Comparison of ENCODE assay signal across 8 cellular contexts in the genomic region with DNA sequence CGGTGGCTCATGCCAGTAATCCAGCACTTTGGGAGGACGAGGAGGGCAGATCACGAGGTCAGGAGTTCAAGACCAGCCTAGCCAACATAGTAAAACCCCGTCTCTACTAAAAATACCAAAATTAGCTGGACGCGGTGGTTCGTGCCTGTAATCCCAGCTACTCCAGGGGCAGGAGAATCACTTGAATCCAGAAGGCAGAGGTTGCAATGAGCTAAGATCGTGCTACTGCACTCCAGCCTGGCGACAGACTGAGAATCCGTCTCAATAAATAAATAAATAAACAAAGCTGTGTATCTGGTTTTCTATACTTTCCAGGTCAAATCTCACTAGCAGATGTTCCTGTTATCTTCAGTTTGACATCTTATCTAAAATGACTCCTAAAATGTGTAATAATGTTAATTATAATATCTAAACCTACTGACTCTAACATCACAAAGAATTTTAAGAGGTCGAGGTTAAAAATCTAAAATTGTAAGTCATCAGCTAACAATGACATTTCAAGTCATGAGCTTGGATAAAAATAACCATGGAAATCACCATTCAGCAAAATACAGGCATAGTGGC. TPM values are rescaled to one million over a fixed set of nuclear protein-coding genes. Genes with fewer than 3 reads are reported as not detected.
DNase-seq lines count a peak whose midpoint lies in the region; ATAC-seq and TF ChIP-seq lines count a peak whose summit lies in the region.

No MANE protein-coding gene starts in this region.

- DNase-seq in naive thymus-derived CD4-positive, alpha-beta T cell, result no peak
- DNase-seq in stimulated activated naive CD4-positive, alpha-beta T cell treated with Interleukin-2 at 50 U/mL for 16 hours (lab: John Stamatoyannopoulos, UW), result no peak
- DNase-seq in CD14-positive monocyte (ENCODE audit: low spot score) (no peak), NCI-H2171 (lab: John Stamatoyannopoulos, UW) (no peak)
- no peak for DNase-seq in effector CD8-positive, alpha-beta T cell (lab: John Stamatoyannopoulos, UW)

- POLR2A ChIA-PET in naive thymus-derived CD4-positive, alpha-beta T cell (lab: Charles Lee), result interaction anchor here (0.6 to 4.7 kb wide), 10 partner anchors 8 to 444 kb away, joined by 3 to 68 read pairs (median 9); a partner anchor contains a TSS

- H3K36me3 ChIP-seq in BLaER1 (0 out of 2 replicates have a peak, but pooled peaks cover 13% of the 10 kb centered on the region), KMS-11 (ENCODE audit: insufficient read depth) (no peaks in the 10 kb centered on the region)
- peaks cover 0 to 8% (median 0%) of the 10 kb centered on the region in 3 experiments for H3K36me3 ChIP-seq in naive thymus-derived CD4-positive, alpha-beta T cell (ENCODE audit: control insufficient read depth in 2 of 3, insufficient read depth in 3 of 3, low read length in 3 of 3)

- H3K9me3 Mint-ChIP-seq in dendritic cell treated with granulocyte-macrophage colony-stimulating factor and Interleukin-4, amounts not matched to agents 40 ng/mL and 50 ng/mL, for 4 days, result no peaks in the 10 kb centered on the region
- H3K9me3 Mint-ChIP-seq in naive thymus-derived CD4-positive, alpha-beta T cell, result peaks cover 0 to 4% (median 0%) of the 10 kb centered on the region in 11 donors
- no peaks in the 10 kb centered on the region for H3K9me3 Mint-ChIP-seq in CD14-positive monocyte

- H3K4me1 ChIP-seq in BLaER1, result peaks cover 37% of the 10 kb centered on the region
- peaks cover 20% of the 10 kb centered on the region for H3K4me1 ChIP-seq in KMS-11 (ENCODE audit: low read depth, poor library complexity, severe bottlenecking)
- H3K4me1 ChIP-seq in naive thymus-derived CD4-positive, alpha-beta T cell (ENCODE audit: control insufficient read depth in 2 of 2, insufficient read depth in 2 of 2, low read length in 2 of 2), result peaks cover 13 to 17% of the 10 kb centered on the region in 2 donors

- H3K9me3 ChIP-seq in BLaER1, result no peaks in the 10 kb centered on the region
- H3K9me3 ChIP-seq in naive thymus-derived CD4-positive, alpha-beta T cell (ENCODE audit: control insufficient read depth in 2 of 3, low read length in 3 of 3), result no peaks in the 10 kb centered on the region

- H2AFZ ChIP-seq in KMS-11 (ENCODE audit: low read depth), result peak overlapping the region; percentile 63

- peaks cover 14% of the 10 kb centered on the region for H3K36me3 Mint-ChIP-seq in dendritic cell treated with granulocyte-macrophage colony-stimulating factor and Interleukin-4, amounts not matched to agents 40 ng/mL and 50 ng/mL, for 4 days (ENCODE audit: low read depth)
- peaks cover 0 to 16% (median 3%) of the 10 kb centered on the region in 5 donors for H3K36me3 Mint-ChIP-seq in naive thymus-derived CD4-positive, alpha-beta T cell
- peaks cover 10 to 25% of the 10 kb centered on the region in 2 donors for H3K36me3 Mint-ChIP-seq in CD14-positive monocyte

- H3K9ac ChIP-seq in BLaER1 (peak overlapping the region; percentile 86; the same call in 1 of the 2 replicates), KMS-11 (peak overlapping the region; percentile 36; the same call in 1 of the 2 replicates)

- no peaks in the 10 kb centered on the region for H3K4me1 Mint-ChIP-seq in dendritic cell treated with granulocyte-macrophage colony-stimulating factor and Interleukin-4, amounts not matched to agents 40 ng/mL and 50 ng/mL, for 4 days (ENCODE audit: low read depth)
- H3K4me1 Mint-ChIP-seq in naive thymus-derived CD4-positive, alpha-beta T cell, result peaks cover 5 to 19% (median 11%) of the 10 kb centered on the region in 7 donors
- no peaks in the 10 kb centered on the region for H3K4me1 Mint-ChIP-seq in CD14-positive monocyte

- CTCF ChIA-PET in naive thymus-derived CD4-positive, alpha-beta T cell (lab: Charles Lee), result interaction anchor here (0.9 to 2.2 kb wide), 3 partner anchors 50 to 308 kb away, joined by 3 to 9 read pairs (median 3); no protein-coding TSS in a partner anchor

- peaks cover 34% of the 10 kb centered on the region for H3K79me2 ChIP-seq in KMS-11 (ENCODE audit: insufficient read depth, low read depth)

- intact Hi-C loops in dendritic cell treated with granulocyte-macrophage colony-stimulating factor and Interleukin-4, amounts not matched to agents 40 ng/mL and 50 ng/mL, for 4 days (cut with micrococcal nuclease), result no loop called here
- intact Hi-C loops in naive thymus-derived CD4-positive, alpha-beta T cell (cut with micrococcal nuclease), result loop anchor here (2.0 to 5.0 kb wide), 5 partner anchors 18 to 518 kb away; a partner anchor contains a TSS
- intact Hi-C loops in CD14-positive monocyte (cut with micrococcal nuclease), result loop anchor here (5.0 to 10.0 kb wide), 6 partner anchors 64 to 434 kb away; a partner anchor contains a TSS

- TF ChIP-seq CTCF in KMS-11 (conservative IDR thresholded peaks at IDR 0.05; ENCODE audit: low read depth, low read length) (no peak), CD14-positive monocyte (IDR thresholded peaks at IDR 0.05) (no peak)

- H3K4me2 ChIP-seq in BLaER1 (peak overlapping the region; percentile 97), KMS-11 (peak overlapping the region; percentile 62)

- H4K20me1 ChIP-seq in BLaER1 (peaks cover 18% of the 10 kb centered on the region; the same call in 1 of the 2 replicates), KMS-11 (ENCODE audit: insufficient read depth) (no peaks in the 10 kb centered on the region)

- H3K27ac ChIP-seq in BLaER1 (0 out of 2 replicates have a peak overlapping the region, but pooled peaks have one; percentile 92), KMS-11 (peak overlapping the region; percentile 87)
- peak overlapping the region; percentile 98 for H3K27ac ChIP-seq in naive thymus-derived CD4-positive, alpha-beta T cell (ENCODE audit: low read depth, low read length)

- H3K27ac Mint-ChIP-seq in dendritic cell treated with granulocyte-macrophage colony-stimulating factor and Interleukin-4, amounts not matched to agents 40 ng/mL and 50 ng/mL, for 4 days, result peak overlapping the region; percentile 51
- peak overlapping the region in 2 of 9 donors; percentile 45 for H3K27ac Mint-ChIP-seq in naive thymus-derived CD4-positive, alpha-beta T cell
- no peak overlapping the region for H3K27ac Mint-ChIP-seq in CD14-positive monocyte

- ATAC-seq in naive thymus-derived CD4-positive, alpha-beta T cell, result no peak

- H3K4me3 ChIP-seq in BLaER1 (peak overlapping the region; percentile 83), KMS-11 (IDR thresholded peaks at IDR 0.05; ENCODE audit: insufficient read depth, low read depth, low read length) (no peak overlapping the region)
- peak overlapping the region; percentile 82 for H3K4me3 ChIP-seq in naive thymus-derived CD4-positive, alpha-beta T cell (ENCODE audit: low read length)

- no peak overlapping the region for H3K4me3 Mint-ChIP-seq in dendritic cell treated with granulocyte-macrophage colony-stimulating factor and Interleukin-4, amounts not matched to agents 40 ng/mL and 50 ng/mL, for 4 days
- peak overlapping the region in 2 of 10 donors; percentile 30 to 64 for H3K4me3 Mint-ChIP-seq in naive thymus-derived CD4-positive, alpha-beta T cell
- H3K4me3 Mint-ChIP-seq in CD14-positive monocyte, result no peak overlapping the region

- no peaks in the 10 kb centered on the region for H3K27me3 Mint-ChIP-seq in dendritic cell treated with granulocyte-macrophage colony-stimulating factor and Interleukin-4, amounts not matched to agents 40 ng/mL and 50 ng/mL, for 4 days
- H3K27me3 Mint-ChIP-seq in naive thymus-derived CD4-positive, alpha-beta T cell, result no peaks in the 10 kb centered on the region
- H3K27me3 Mint-ChIP-seq in CD14-positive monocyte (ENCODE audit: low read depth in 3 of 3), result peaks cover 0 to 2% (median 0%) of the 10 kb centered on the region in 3 donors

- no peaks in the 10 kb centered on the region for H3K27me3 ChIP-seq in BLaER1
- no peaks in the 10 kb centered on the region for H3K27me3 ChIP-seq in KMS-11 (ENCODE audit: insufficient read depth, low read depth)
- no peaks in the 10 kb centered on the region for H3K27me3 ChIP-seq in naive thymus-derived CD4-positive, alpha-beta T cell (ENCODE audit: control insufficient read depth in 2 of 2, insufficient read depth in 2 of 2, low read length in 2 of 2)

RNA-seq across cellular contexts. Expression of a gene that starts 2.4 kb away (rescaled TPM):
- total RNA-seq in naive thymus-derived CD4-positive, alpha-beta T cell, result 10 to 100 TPM; 35.8 to 61.4 (median 52.0) TPM
- polyA plus RNA-seq in naive thymus-derived CD4-positive, alpha-beta T cell, result 10 to 100 TPM; 34.2 to 37.4 TPM
- polyA plus RNA-seq in CD14-positive monocyte, result 10 to 100 TPM; 24.9 to 33.6 TPM
